28 cellular contexts compared by ENCODE assay signal in genomic region chr13:25262261-25262660, GRCh38.
"Had no signal": no experiment of that assay in that cellular context is flagged by ENCODE, and none has a peak within 500 bp of the region (broad histone marks: within the 10 kb centered on the region; RNA-seq: fewer than 3 reads in every experiment).

No MANE protein-coding gene starts in this region.

- H3K4me1 Mint-ChIP-seq: stimulated activated effector memory CD8-positive, alpha-beta T cell treated with anti-CD3 and anti-CD28 coated beads, Interleukin-12 subunit alpha, Interleukin-12 subunit beta, amount 100 ng/mL, for 72 hours; stimulated activated memory B cell treated with anti-CD40 and anti-IgM and Interleukin-4, amounts not matched to agents 10 μg/mL and 1 μg/mL and 100 μg/mL, for 72 hours; stimulated activated naive B cell treated with anti-CD40 and anti-IgM and Interleukin-4, amounts not matched to agents 10 μg/mL and 1 μg/mL and 100 μg/mL, for 72 hours; stimulated activated naive CD8-positive, alpha-beta T cell treated with anti-CD3 and anti-CD28 coated beads, Interleukin-15, amount 100 ng/mL, for 72 hours had no signal

- H3K4me1 ChIP-seq: stomach, suprapubic skin, testis, thyroid gland, tibial artery, tibial nerve, transverse colon, upper lobe of left lung, upper lobe of right lung, uterus, vagina had no signal

- H3K9me3 ChIP-seq: stomach, suprapubic skin, testis, thoracic aorta, thyroid gland, tibial artery, tibial nerve, transverse colon, upper lobe of left lung, upper lobe of right lung, uterus, vagina had no signal

- DNase-seq: stimulated activated CD4-positive, alpha-beta T cell treated with anti-CD3 and anti-CD28 coated beads, Interleukin-2, amount 100 ng/mL, for 48 hours; stimulated activated CD4-positive, alpha-beta T cell treated with anti-CD3 and anti-CD28 coated beads, Interleukin-4, amount 100 ng/mL, for 1 hour; stimulated activated CD4-positive, alpha-beta T cell treated with anti-CD3 and anti-CD28 coated beads, Interleukin-4, amount 100 ng/mL, for 24 hours; stimulated activated CD4-positive, alpha-beta T cell treated with anti-CD3 and anti-CD28 coated beads, Interleukin-4, amount 100 ng/mL, for 4 hours; stimulated activated CD8-positive, alpha-beta memory T cell treated with anti-CD3 and anti-CD28 coated beads, Interleukin-4, amount 100 ng/mL, for 48 hours; stimulated activated naive B cell treated with anti-CD40 and anti-IgM and Interleukin-4, amounts not matched to agents 10 μg/mL and 1 μg/mL and 100 μg/mL, for 72 hours; stimulated activated naive CD4-positive, alpha-beta T cell; stimulated activated naive CD4-positive, alpha-beta T cell treated with Interleukin-2 at 50 U/mL for 16 hours; stimulated activated naive CD8-positive, alpha-beta T cell treated with anti-CD3 and anti-CD28 coated beads, Interleukin-15, amount 100 ng/mL, for 72 hours; stimulated activated naive CD8-positive, alpha-beta T cell treated with anti-CD3 and anti-CD28 coated beads, Interleukin-15, Interleukin-2, amounts not matched to agents 100 U/mL and 50 U/mL, for 24 hours; stomach; substantia nigra; testis; thyroid gland; tibial artery; transverse colon; trophoblast cell; upper lobe of left lung; upper lobe of right lung; uterus had no signal

- H3K27me3 ChIP-seq: stomach, suprapubic skin, testis, thyroid gland, tibial artery, tibial nerve, transverse colon, upper lobe of left lung, upper lobe of right lung, uterus, vagina had no signal

- H3K4me3 ChIP-seq: stomach, suprapubic skin, testis, thoracic aorta, thyroid gland, tibial artery, tibial nerve, transverse colon, upper lobe of left lung, upper lobe of right lung, uterus, vagina had no signal

- ATAC-seq: stimulated activated effector memory CD8-positive, alpha-beta T cell treated with anti-CD3 and anti-CD28 coated beads, Interleukin-12 subunit alpha, Interleukin-12 subunit beta, amount 100 ng/mL, for 72 hours; stimulated activated memory B cell treated with anti-CD40 and anti-IgM and Interleukin-4, amounts not matched to agents 10 μg/mL and 1 μg/mL and 100 μg/mL, for 72 hours; stimulated activated naive B cell treated with anti-CD40 and anti-IgM and Interleukin-4, amounts not matched to agents 10 μg/mL and 1 μg/mL and 100 μg/mL, for 72 hours; stimulated activated naive CD8-positive, alpha-beta T cell treated with anti-CD3 and anti-CD28 coated beads, Interleukin-15, amount 100 ng/mL, for 72 hours; stimulated activated naive CD8-positive, alpha-beta T cell treated with anti-CD3 and anti-CD28 coated beads, Interleukin-15, Interleukin-2, amounts not matched to agents 100 U/mL and 50 U/mL, for 24 hours; upper lobe of right lung had no signal

- H3K4me3 Mint-ChIP-seq: stimulated activated effector memory CD8-positive, alpha-beta T cell treated with anti-CD3 and anti-CD28 coated beads, Interleukin-12 subunit alpha, Interleukin-12 subunit beta, amount 100 ng/mL, for 72 hours; stimulated activated memory B cell treated with anti-CD40 and anti-IgM and Interleukin-4, amounts not matched to agents 10 μg/mL and 1 μg/mL and 100 μg/mL, for 72 hours; stimulated activated naive B cell treated with anti-CD40 and anti-IgM and Interleukin-4, amounts not matched to agents 10 μg/mL and 1 μg/mL and 100 μg/mL, for 72 hours; stimulated activated naive CD8-positive, alpha-beta T cell treated with anti-CD3 and anti-CD28 coated beads, Interleukin-15, amount 100 ng/mL, for 72 hours; stimulated activated naive CD8-positive, alpha-beta T cell treated with anti-CD3 and anti-CD28 coated beads, Interleukin-15, Interleukin-2, amounts not matched to agents 100 ng/mL and 50 ng/mL, for 24 hours; type B pancreatic cell had no signal

- H3K27ac ChIP-seq: stomach, suprapubic skin, testis, thoracic aorta, thyroid gland, tibial artery, tibial nerve, transverse colon, upper lobe of left lung, upper lobe of right lung, uterus, vagina had no signal

- H3K36me3 ChIP-seq: uterus had no signal

- H3K27ac Mint-ChIP-seq: stimulated activated effector memory CD8-positive, alpha-beta T cell treated with anti-CD3 and anti-CD28 coated beads, Interleukin-12 subunit alpha, Interleukin-12 subunit beta, amount 100 ng/mL, for 72 hours; stimulated activated memory B cell treated with anti-CD40 and anti-IgM and Interleukin-4, amounts not matched to agents 10 μg/mL and 1 μg/mL and 100 μg/mL, for 72 hours; stimulated activated naive B cell treated with anti-CD40 and anti-IgM and Interleukin-4, amounts not matched to agents 10 μg/mL and 1 μg/mL and 100 μg/mL, for 72 hours; stimulated activated naive CD8-positive, alpha-beta T cell treated with anti-CD3 and anti-CD28 coated beads, Interleukin-15, Interleukin-2, amounts not matched to agents 100 ng/mL and 50 ng/mL, for 24 hours; type B pancreatic cell had no signal

- H3K9me3 Mint-ChIP-seq: stimulated activated effector memory CD8-positive, alpha-beta T cell treated with anti-CD3 and anti-CD28 coated beads, Interleukin-12 subunit alpha, Interleukin-12 subunit beta, amount 100 ng/mL, for 72 hours; stimulated activated memory B cell treated with anti-CD40 and anti-IgM and Interleukin-4, amounts not matched to agents 10 μg/mL and 1 μg/mL and 100 μg/mL, for 72 hours; stimulated activated naive B cell treated with anti-CD40 and anti-IgM and Interleukin-4, amounts not matched to agents 10 μg/mL and 1 μg/mL and 100 μg/mL, for 72 hours; stimulated activated naive CD8-positive, alpha-beta T cell treated with anti-CD3 and anti-CD28 coated beads, Interleukin-15, amount 100 ng/mL, for 72 hours; stimulated activated naive CD8-positive, alpha-beta T cell treated with anti-CD3 and anti-CD28 coated beads, Interleukin-15, Interleukin-2, amounts not matched to agents 100 ng/mL and 50 ng/mL, for 24 hours; type B pancreatic cell had no signal

- H3K27me3 Mint-ChIP-seq: stimulated activated memory B cell treated with anti-CD40 and anti-IgM and Interleukin-4, amounts not matched to agents 10 μg/mL and 1 μg/mL and 100 μg/mL, for 72 hours; stimulated activated naive B cell treated with anti-CD40 and anti-IgM and Interleukin-4, amounts not matched to agents 10 μg/mL and 1 μg/mL and 100 μg/mL, for 72 hours; stimulated activated naive CD8-positive, alpha-beta T cell treated with anti-CD3 and anti-CD28 coated beads, Interleukin-15, amount 100 ng/mL, for 72 hours; stimulated activated naive CD8-positive, alpha-beta T cell treated with anti-CD3 and anti-CD28 coated beads, Interleukin-15, Interleukin-2, amounts not matched to agents 100 ng/mL and 50 ng/mL, for 24 hours; type B pancreatic cell had no signal
